In the genomic region with DNA sequence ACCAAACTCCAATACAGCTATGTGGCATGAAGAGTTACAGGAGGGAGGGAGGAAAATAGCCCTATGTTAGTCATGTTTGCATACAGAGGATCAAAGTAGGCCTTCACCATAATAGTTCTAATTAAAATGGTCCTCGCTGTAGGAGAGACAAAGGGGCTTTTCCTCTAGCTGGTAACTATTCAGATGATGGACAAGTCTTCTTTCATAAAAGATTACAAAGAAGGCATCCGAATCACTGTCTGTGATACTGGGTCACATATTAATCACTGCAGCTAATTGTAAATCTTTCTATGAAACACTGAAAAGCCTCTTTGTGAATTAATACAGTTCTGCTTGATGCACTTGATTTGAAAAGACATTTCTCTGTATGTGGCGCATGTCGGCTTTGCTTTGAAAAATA, we compare ENCODE assay signal across 25 cellular contexts.
DNase-seq lines count a peak whose midpoint lies in the region; ATAC-seq and TF ChIP-seq lines count a peak whose summit lies in the region.
"Had no signal": no experiment of that assay in that cellular context is flagged by ENCODE, and none has a peak within 500 bp of the region (broad histone marks: within the 10 kb centered on the region; RNA-seq: fewer than 3 reads in every experiment).

No MANE protein-coding gene starts in this region.

- CTCF ChIA-PET in PC-3 (lab: Charles Lee): no interaction called here
- CTCF ChIA-PET in CD8-positive, alpha-beta memory T cell (lab: Charles Lee): no interaction called here

- H3K4me1 ChIP-seq in neural progenitor cell (peaks cover 22% of the 10 kb centered on the region), PC-3 (ENCODE audit: insufficient read depth, low read length) (0 out of 2 replicates have a peak, but pooled peaks cover under 1% of the 10 kb centered on the region), endodermal cell (ENCODE audit: control insufficient read depth, insufficient read depth, low read length) (peaks cover 7% of the 10 kb centered on the region)
- H3K4me1 ChIP-seq in CD8-positive, alpha-beta memory T cell (ENCODE audit: insufficient read depth, low read length): no peaks in the 10 kb centered on the region

- H3K36me3 ChIP-seq in neural progenitor cell (no peaks in the 10 kb centered on the region), PC-3 (ENCODE audit: low read depth, low read length) (no peaks in the 10 kb centered on the region), endodermal cell (ENCODE audit: control insufficient read depth, insufficient read depth, low read length) (no peaks in the 10 kb centered on the region)
- H3K36me3 ChIP-seq in CD8-positive, alpha-beta memory T cell (ENCODE audit: insufficient read depth, low read length): no peaks in the 10 kb centered on the region
- H3K36me3 ChIP-seq: BE2C had no signal

- 0 out of 2 replicates have a peak, but pooled peaks cover 5% of the 10 kb centered on the region for H3K9me2 ChIP-seq in PC-3 (replicated peaks; ENCODE audit: low read length)

- H3K27me3 ChIP-seq in neural progenitor cell: no peaks in the 10 kb centered on the region
- H3K27me3 ChIP-seq in PC-3 (ENCODE audit: low read length): no peaks in the 10 kb centered on the region
- no peaks in the 10 kb centered on the region for H3K27me3 ChIP-seq in CD8-positive, alpha-beta memory T cell (ENCODE audit: insufficient read depth, low read length, poor library complexity, severe bottlenecking)
- no peaks in the 10 kb centered on the region for H3K27me3 ChIP-seq in endodermal cell (ENCODE audit: control insufficient read depth, insufficient read depth, low read length, poor library complexity, severe bottlenecking)
- H3K27me3 ChIP-seq: BE2C had no signal

- H3K4me2 ChIP-seq in neural progenitor cell: no peak overlapping the region
- no peak overlapping the region for H3K4me2 ChIP-seq in PC-3 (ENCODE audit: low read length)
- H3K4me2 ChIP-seq: GM23338 had no signal

- peaks cover 2% of the 10 kb centered on the region for H3K36me3 Mint-ChIP-seq in neural progenitor cell
- H3K36me3 Mint-ChIP-seq in CD8-positive, alpha-beta memory T cell: no peaks in the 10 kb centered on the region
- no peaks in the 10 kb centered on the region for H3K36me3 Mint-ChIP-seq in endodermal cell (ENCODE audit: low read depth)
- H3K36me3 Mint-ChIP-seq: CD4-positive, CD25-positive, alpha-beta regulatory T cell had no signal

- H3K27ac Mint-ChIP-seq in neural progenitor cell (peak overlapping the region; percentile 21), endodermal cell (no peak overlapping the region)
- H3K27ac Mint-ChIP-seq in CD8-positive, alpha-beta memory T cell: no peak overlapping the region
- H3K27ac Mint-ChIP-seq: CD4-positive, CD25-positive, alpha-beta regulatory T cell; GM23338; H9; HFFc6 had no signal

- peaks cover 32% of the 10 kb centered on the region for H3K4me1 Mint-ChIP-seq in neural progenitor cell
- H3K4me1 Mint-ChIP-seq in CD8-positive, alpha-beta memory T cell: no peaks in the 10 kb centered on the region
- peaks cover 10% of the 10 kb centered on the region for H3K4me1 Mint-ChIP-seq in endodermal cell
- H3K4me1 Mint-ChIP-seq: CD4-positive, CD25-positive, alpha-beta regulatory T cell had no signal

- H3K9ac ChIP-seq in neural progenitor cell (no peak overlapping the region), PC-3 (ENCODE audit: low read length) (no peak overlapping the region), endodermal cell (ENCODE audit: extremely low read depth, low read length, poor library complexity, severe bottlenecking) (no peak overlapping the region)

- H3K27ac ChIP-seq in neural progenitor cell: no peak overlapping the region
- H3K27ac ChIP-seq in PC-3 (ENCODE audit: low read length): no peak overlapping the region
- H3K27ac ChIP-seq in CD8-positive, alpha-beta memory T cell (ENCODE audit: low read depth, low read length): no peak overlapping the region
- no peak overlapping the region for H3K27ac ChIP-seq in endodermal cell (ENCODE audit: low read depth, low read length)

- H3F3A ChIP-seq in neural progenitor cell (ENCODE audit: low read depth): no peaks in the 10 kb centered on the region
- no peaks in the 10 kb centered on the region for H3F3A ChIP-seq in PC-3 (ENCODE audit: low read length, unreplicated experiment)

- TF ChIP-seq CTCF in neural progenitor cell (IDR thresholded peaks at IDR 0.05): no peak
- TF ChIP-seq CTCF in PC-3 (conservative IDR thresholded peaks at IDR 0.05; ENCODE audit: low read depth, low read length): no peak
- TF ChIP-seq CTCF in endodermal cell (conservative IDR thresholded peaks at IDR 0.05): no peak

- POLR2A ChIA-PET in PC-3 (lab: Charles Lee; ENCODE audit: unreplicated experiment): no interaction called here
- POLR2A ChIA-PET in CD8-positive, alpha-beta memory T cell (lab: Charles Lee): no interaction called here

- H2AFZ ChIP-seq in neural progenitor cell (replicated peaks) (no peak overlapping the region), PC-3 (ENCODE audit: low read length) (no peak overlapping the region)
- H2AFZ ChIP-seq: GM23338 had no signal

- H3K79me2 ChIP-seq in neural progenitor cell (ENCODE audit: low read depth) (no peaks in the 10 kb centered on the region), PC-3 (ENCODE audit: low read length) (no peaks in the 10 kb centered on the region)

- peaks cover 17% of the 10 kb centered on the region for H3K9me3 Mint-ChIP-seq in neural progenitor cell
- peaks cover 0 to 19% (median 0%) of the 10 kb centered on the region in 5 donors for H3K9me3 Mint-ChIP-seq in CD8-positive, alpha-beta memory T cell
- H3K9me3 Mint-ChIP-seq in endodermal cell: no peaks in the 10 kb centered on the region
- H3K9me3 Mint-ChIP-seq: GM23338, H9 had no signal

- H3K27me3 Mint-ChIP-seq in neural progenitor cell (ENCODE audit: insufficient read depth, low read depth) (no peaks in the 10 kb centered on the region), endodermal cell (ENCODE audit: insufficient read depth) (no peaks in the 10 kb centered on the region)
- no peaks in the 10 kb centered on the region for H3K27me3 Mint-ChIP-seq in CD8-positive, alpha-beta memory T cell
- H3K27me3 Mint-ChIP-seq: CD4-positive, CD25-positive, alpha-beta regulatory T cell had no signal

- ATAC-seq in PC-3: no peak
- ATAC-seq: GM23338, K562, SK-N-SH treated with all-trans-retinoic acid at 6 μM for 48 hours had no signal

- DNase-seq in RPMI7951 (ENCODE audit: low read depth): peak; percentile 27
- peak; percentile 87 for DNase-seq in foreskin melanocyte
- DNase-seq in neural progenitor cell (ENCODE audit: low spot score): no peak
- no peak for DNase-seq in PC-3
- no peak for DNase-seq in NCI-H1092 treated with DMSO at 0.1 percent for 48 hours (lab: John Stamatoyannopoulos, UW)
- DNase-seq in CD8-positive, alpha-beta memory T cell: no peak
- DNase-seq in endodermal cell: no peak
- DNase-seq: BE2C; CD4-positive, CD25-positive, alpha-beta regulatory T cell; COR-L47; H9; HFFc6; Kasumi-1; MV-4-11; NCI-H1105 treated with DMSO at 0.1 percent for 48 hours; NCI-H146; NCI-H1930; NCI-H446 treated with DMSO at 0.1 percent for 48 hours; NCI-H526; NCI-H82; NK-92 treated with Interleukin-12 subunit alpha and Interleukin-12 subunit beta, amount 100 ng/mL, for 24 hours; SIG-M5 had no signal

- H3K4me3 Mint-ChIP-seq in neural progenitor cell (no peak overlapping the region), endodermal cell (no peak overlapping the region)
- no peak overlapping the region for H3K4me3 Mint-ChIP-seq in CD8-positive, alpha-beta memory T cell
- H3K4me3 Mint-ChIP-seq: CD4-positive, CD25-positive, alpha-beta regulatory T cell; GM23338; H9; HFFc6 had no signal

- H3K9me3 ChIP-seq in neural progenitor cell (ENCODE audit: low read depth) (no peaks in the 10 kb centered on the region), PC-3 (ENCODE audit: low read length) (no peaks in the 10 kb centered on the region), endodermal cell (ENCODE audit: control insufficient read depth, low read length) (no peaks in the 10 kb centered on the region)
- no peaks in the 10 kb centered on the region for H3K9me3 ChIP-seq in CD8-positive, alpha-beta memory T cell (ENCODE audit: low read length)
- H3K9me3 ChIP-seq: BE2C had no signal

- 88 to 97% methylated on average over 3 to 4 of the region's 4 CpGs for WGBS in endodermal cell (ENCODE audit: insufficient coverage in 1 of 2, insufficient read length in 1 of 2), 2 experiments

- no peak overlapping the region for H3K4me3 ChIP-seq in neural progenitor cell
- H3K4me3 ChIP-seq in PC-3 (ENCODE audit: low read length): no peak overlapping the region
- H3K4me3 ChIP-seq in CD8-positive, alpha-beta memory T cell (ENCODE audit: low read length): no peak overlapping the region
- no peak overlapping the region for H3K4me3 ChIP-seq in endodermal cell (ENCODE audit: low read length)
- H3K4me3 ChIP-seq: GM23338, K562 had no signal

- H4K20me1 ChIP-seq in neural progenitor cell (ENCODE audit: low read depth) (no peaks in the 10 kb centered on the region), PC-3 (ENCODE audit: low read length) (no peaks in the 10 kb centered on the region)

- no TSS peak for BruUV-seq in PC-3 (replicated peaks; lab: Mats Ljungman, UMichigan)

- intact Hi-C loops in PC-3 (cut with micrococcal nuclease): no loop called here

Comparison
In these comparisons a context has a peak if more than half of its experiments do, and no peak if none do; other contexts are left out.
1. DNase-seq: peak in RPMI7951 (single experiment) and foreskin melanocyte (single experiment); none in neural progenitor cell (single experiment), PC-3 (single experiment), NCI-H1092 treated with DMSO at 0.1 percent for 48 hours (single experiment), CD8-positive, alpha-beta memory T cell (0 of 5) and endodermal cell (single experiment).